Comparison of ENCODE assay signal across 16 cellular contexts in genomic region chr11:43135966-43136534, GRCh38.
DNase-seq lines count a peak whose midpoint lies in the region; ATAC-seq and TF ChIP-seq lines count a peak whose summit lies in the region.
"Had no signal": no experiment of that assay in that cellular context is flagged by ENCODE, and none has a peak within 500 bp of the region (broad histone marks: within the 10 kb centered on the region; RNA-seq: fewer than 3 reads in every experiment).

No MANE protein-coding gene starts in this region.

- H3K9me3 ChIP-seq in osteoblast (ENCODE audit: low read depth, low read length): no peaks in the 10 kb centered on the region
- H3K9me3 ChIP-seq: BLaER1 treated with 17β-estradiol and CSF1 and Interleukin-3, amounts not matched to agents 10 nM and 100 nM; thyroid gland had no signal

- ATAC-seq in GM18909 (IDR thresholded peaks at IDR 0.05; ENCODE audit: poor library complexity, unreplicated experiment) (peak; percentile 82), HG02571 (IDR thresholded peaks at IDR 0.05; ENCODE audit: unreplicated experiment) (peak; percentile 86), HG03378 (IDR thresholded peaks at IDR 0.05; ENCODE audit: unreplicated experiment) (peak; percentile 83), HG03457 (IDR thresholded peaks at IDR 0.05; ENCODE audit: unreplicated experiment) (no peak)

- H3K27me3 ChIP-seq in osteoblast (ENCODE audit: insufficient read depth, low read length): no peaks in the 10 kb centered on the region
- H3K27me3 ChIP-seq: BLaER1 treated with 17β-estradiol and CSF1 and Interleukin-3, amounts not matched to agents 10 nM and 100 nM; thyroid gland had no signal

- no peak overlapping the region for H2AFZ ChIP-seq in osteoblast (ENCODE audit: low read length)

- no peaks in the 10 kb centered on the region for H3K4me1 ChIP-seq in osteoblast (ENCODE audit: insufficient read depth, low read length)
- H3K4me1 ChIP-seq: thyroid gland had no signal

- H3K27ac ChIP-seq in osteoblast (ENCODE audit: low read depth, low read length): no peak overlapping the region
- H3K27ac ChIP-seq: BLaER1 treated with 17β-estradiol and CSF1 and Interleukin-3, amounts not matched to agents 10 nM and 100 nM; thyroid gland had no signal

- no peak overlapping the region for H3K4me2 ChIP-seq in osteoblast (ENCODE audit: insufficient read depth, low read length)
- H3K4me2 ChIP-seq: BLaER1 treated with 17β-estradiol and CSF1 and Interleukin-3, amounts not matched to agents 10 nM and 100 nM had no signal

- no peaks in the 10 kb centered on the region for H3K36me3 ChIP-seq in osteoblast (ENCODE audit: insufficient read depth, low read length)
- H3K36me3 ChIP-seq: BLaER1 treated with 17β-estradiol and CSF1 and Interleukin-3, amounts not matched to agents 10 nM and 100 nM; thyroid gland had no signal

- DNase-seq in osteoblast (ENCODE audit: insufficient read length, low spot score, missing footprints): peak; percentile 42
- DNase-seq in OCI-M1 (lab: John Stamatoyannopoulos, UW): no peak
- DNase-seq in anterior cingulate cortex (lab: John Stamatoyannopoulos, UW): no peak
- DNase-seq: activated CD4-positive, alpha-beta T cell treated with anti-CD3 and anti-CD28 coated beads, Interleukin-2, amount 50 U/mL, for 48 hours; activated T-cell treated with anti-CD3 and anti-CD28 coated beads, Interleukin-2, amount 50 U/mL, for 48 hours; DMS53; GOT3; NCI-H2171 treated with DMSO at 0.1 percent for 48 hours; occipital lobe; stimulated activated CD4-positive, alpha-beta T cell treated with anti-CD3 and anti-CD28 coated beads, Interleukin-4, amount 100 ng/mL, for 4 hours; thyroid gland had no signal

- no peak overlapping the region for H3K4me3 ChIP-seq in osteoblast (ENCODE audit: insufficient read depth, low read length)
- H3K4me3 ChIP-seq: BLaER1 treated with 17β-estradiol and CSF1 and Interleukin-3, amounts not matched to agents 10 nM and 100 nM; thyroid gland had no signal

- no peak for TF ChIP-seq CTCF in osteoblast (IDR thresholded peaks at IDR 0.05; ENCODE audit: extremely low read depth, low read depth, low read length)

- H4K20me1 ChIP-seq in osteoblast (ENCODE audit: insufficient read depth, low read length): no peaks in the 10 kb centered on the region
- H4K20me1 ChIP-seq: BLaER1 treated with 17β-estradiol and CSF1 and Interleukin-3, amounts not matched to agents 10 nM and 100 nM had no signal

- no peaks in the 10 kb centered on the region for H3K79me2 ChIP-seq in osteoblast (ENCODE audit: insufficient read depth, low read length)
